In the genomic region with DNA sequence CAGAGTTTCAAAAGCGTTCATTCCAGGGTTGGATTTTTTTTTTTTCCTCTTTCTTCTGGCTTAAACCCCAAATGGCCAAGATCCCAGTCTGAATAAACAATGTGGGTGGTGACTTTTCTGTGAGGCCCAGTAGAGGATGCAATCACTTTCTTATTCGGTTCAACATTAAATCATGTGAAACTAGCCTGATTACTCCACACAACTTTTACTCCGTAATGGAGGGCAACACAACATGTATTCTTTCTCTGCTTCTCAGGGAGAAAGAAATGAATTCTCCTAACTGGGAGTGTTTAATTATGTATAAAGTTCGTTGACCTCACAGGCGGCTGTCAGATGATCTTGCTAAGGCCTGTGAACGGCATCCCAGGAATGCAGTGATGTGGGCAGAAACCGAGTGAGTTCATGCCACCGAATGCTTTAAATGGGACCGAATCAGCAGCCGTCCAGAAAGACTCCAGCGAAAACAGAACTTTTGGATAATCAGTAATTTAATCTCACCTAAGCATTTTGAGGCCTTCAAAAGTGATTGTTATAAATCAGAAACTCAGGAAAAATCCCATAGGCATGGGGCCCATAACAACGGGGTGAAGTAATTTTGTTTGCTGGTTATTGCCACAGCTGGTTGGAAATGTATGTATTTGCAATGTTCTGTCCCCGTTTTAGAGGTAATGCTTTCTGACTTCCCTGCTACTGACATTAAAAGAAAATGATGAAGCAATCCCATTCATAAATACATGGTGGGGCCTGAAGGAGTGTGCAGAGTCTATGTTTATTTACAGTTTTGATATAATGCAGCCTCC, we compare ENCODE assay signal across 9 cellular contexts.
DNase-seq lines count a peak whose midpoint lies in the region; TF ChIP-seq lines count a peak whose summit lies in the region.
"Had no signal": no experiment of that assay in that cellular context is flagged by ENCODE, and none has a peak within 500 bp of the region (broad histone marks: within the 10 kb centered on the region; RNA-seq: fewer than 3 reads in every experiment).

No MANE protein-coding gene starts in this region.

- H3K27me3 ChIP-seq in spleen (replicated peaks in 1 of 7): no peaks in the 10 kb centered on the region

- DNase-seq in HPDE6-E6E7 (ENCODE audit: extremely low spot score) (peak; percentile 67), MCF 10A (ENCODE audit: unreplicated experiment) (peak; percentile 75), inferior parietal cortex (ENCODE audit: extremely low spot score) (peak; percentile 66), spleen (no peak), NCI-H2107 (lab: John Stamatoyannopoulos, UW) (no peak), NCI-H69 (lab: John Stamatoyannopoulos, UW) (no peak), SKM-1 (lab: John Stamatoyannopoulos, UW; ENCODE audit: unreplicated experiment) (no peak)
- DNase-seq in activated CD4-positive, alpha-beta memory T cell treated with anti-CD3 and anti-CD28 coated beads for 36 hours: no peak

- 68 to 83% (median 78%) methylated on average over 13 of the region's 13 CpGs for WGBS in spleen, 5 donors

- H3K4me3 Mint-ChIP-seq in MCF 10A (ENCODE audit: unreplicated experiment): peak overlapping the region; percentile 64
- H3K4me3 Mint-ChIP-seq in activated CD4-positive, alpha-beta memory T cell treated with anti-CD3 and anti-CD28 coated beads for 36 hours: no peak overlapping the region

- POLR2A ChIA-PET in MCF 10A (lab: Yijun Ruan, JAX): interaction anchor here (0.6 to 1.6 kb wide), 17 partner anchors 10 to 715 kb away, joined by 3 to 10 read pairs (median 3); a partner anchor contains a TSS
- POLR2A ChIA-PET in activated CD4-positive, alpha-beta memory T cell treated with anti-CD3 and anti-CD28 coated beads for 36 hours (lab: Charles Lee): interaction anchor here (1.1 kb wide), 1 partner anchor 24 kb away, joined by 5 read pairs; no protein-coding TSS in a partner anchor

- H3K27me3 Mint-ChIP-seq in MCF 10A (ENCODE audit: insufficient read depth, unreplicated experiment): no peaks in the 10 kb centered on the region
- H3K27me3 Mint-ChIP-seq in activated CD4-positive, alpha-beta memory T cell treated with anti-CD3 and anti-CD28 coated beads for 36 hours: no peaks in the 10 kb centered on the region

- no peaks in the 10 kb centered on the region for H3K36me3 Mint-ChIP-seq in MCF 10A (ENCODE audit: insufficient read depth, unreplicated experiment)
- peaks cover 66% of the 10 kb centered on the region for H3K36me3 Mint-ChIP-seq in activated CD4-positive, alpha-beta memory T cell treated with anti-CD3 and anti-CD28 coated beads for 36 hours

- H3K27ac ChIP-seq in spleen: peak overlapping the region in 7 of 8 donors; percentile 62 to 89 (median 81)
- H3K27ac ChIP-seq: SK-N-MC had no signal

- intact Hi-C loops in MCF 10A (cut with micrococcal nuclease): no loop called here
- intact Hi-C loops in spleen (cut with DNase I; ENCODE audit: low total_unique reads): loop anchor here (10.0 kb wide), 1 partner anchor 77 kb away; a partner anchor contains a TSS
- intact Hi-C loops in activated CD4-positive, alpha-beta memory T cell treated with anti-CD3 and anti-CD28 coated beads for 36 hours (cut with micrococcal nuclease): loop anchor here (2.0 kb wide), 1 partner anchor 15 kb away; no protein-coding TSS in a partner anchor

- H3K27ac Mint-ChIP-seq in MCF 10A (ENCODE audit: low read depth, unreplicated experiment): peak overlapping the region; percentile 90
- H3K27ac Mint-ChIP-seq in activated CD4-positive, alpha-beta memory T cell treated with anti-CD3 and anti-CD28 coated beads for 36 hours: no peak overlapping the region

- no TSS peak for BruUV-seq in MCF 10A (replicated peaks; lab: Mats Ljungman, UMichigan)

- no peak overlapping the region for H3K4me3 ChIP-seq in spleen
- H3K4me3 ChIP-seq: SK-N-MC had no signal

- H3K36me3 ChIP-seq in spleen: peaks cover 0 to 41% (median 0%) of the 10 kb centered on the region in 6 donors

- TF ChIP-seq CTCF in MCF 10A (IDR thresholded peaks at IDR 0.05; ENCODE audit: unreplicated experiment) (no peak), spleen (IDR thresholded peaks at IDR 0.05 in 8 of 11, conservative IDR thresholded peaks at IDR 0.05 in 3 of 11) (no peak)

- H3K4me1 Mint-ChIP-seq in MCF 10A (ENCODE audit: insufficient read depth, unreplicated experiment): peaks cover 17% of the 10 kb centered on the region
- peaks cover 61% of the 10 kb centered on the region for H3K4me1 Mint-ChIP-seq in activated CD4-positive, alpha-beta memory T cell treated with anti-CD3 and anti-CD28 coated beads for 36 hours (ENCODE audit: low read depth)

- H3K4me1 ChIP-seq in spleen: peaks cover 9 to 68% (median 30%) of the 10 kb centered on the region in 6 donors

- H3K9me3 Mint-ChIP-seq in MCF 10A (ENCODE audit: unreplicated experiment): no peaks in the 10 kb centered on the region
- peaks cover 23% of the 10 kb centered on the region for H3K9me3 Mint-ChIP-seq in activated CD4-positive, alpha-beta memory T cell treated with anti-CD3 and anti-CD28 coated beads for 36 hours

- CTCF ChIA-PET in MCF 10A (lab: Yijun Ruan, JAX): interaction anchor here (0.7 to 1.2 kb wide), 2 partner anchors 18 to 86 kb away, joined by 3 to 9 read pairs; no protein-coding TSS in a partner anchor
- CTCF ChIA-PET in activated CD4-positive, alpha-beta memory T cell treated with anti-CD3 and anti-CD28 coated beads for 36 hours (lab: Charles Lee): interaction anchor here (1.0 kb wide), 1 partner anchor 19 kb away, joined by 4 read pairs; no protein-coding TSS in a partner anchor

- H3K9me3 ChIP-seq in spleen: no peaks in the 10 kb centered on the region

- no peak for TF ChIP-seq POLR2A in spleen (IDR thresholded peaks at IDR 0.05)

Comparison
In these comparisons a context has a peak if more than half of its experiments do, and no peak if none do; other contexts are left out.
1. DNase-seq: peak in HPDE6-E6E7 (single experiment), MCF 10A (single experiment) and inferior parietal cortex (single experiment); none in spleen (single experiment), NCI-H2107 (single experiment), NCI-H69 (single experiment), activated CD4-positive, alpha-beta memory T cell treated with anti-CD3 and anti-CD28 coated beads for 36 hours (single experiment) and SKM-1 (single experiment).